8 cellular contexts compared by ENCODE assay signal in the genomic region with DNA sequence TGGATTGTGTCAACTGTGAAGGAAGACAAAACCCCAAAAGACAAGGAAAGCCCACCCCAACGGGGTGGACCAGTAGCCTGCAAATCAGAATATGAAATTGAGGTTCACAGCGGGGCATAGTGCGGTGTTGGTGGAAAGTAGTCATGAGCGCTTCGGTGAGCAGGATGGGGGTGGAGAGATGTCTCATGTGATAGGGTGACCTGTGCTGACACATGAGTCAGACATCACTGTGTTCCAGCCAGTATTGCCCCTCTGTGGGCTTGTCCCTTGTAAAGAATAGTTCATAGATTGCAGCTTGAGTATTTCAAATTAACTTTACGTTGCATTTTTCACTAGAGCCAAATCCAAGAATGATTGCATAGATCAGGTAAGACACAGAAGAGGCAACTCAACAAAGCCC. TPM values are rescaled to one million over a fixed set of nuclear protein-coding genes. Genes with fewer than 3 reads are reported as not detected.
"Had no signal": no experiment of that assay in that cellular context is flagged by ENCODE, and none has a peak within 500 bp of the region (broad histone marks: within the 10 kb centered on the region; RNA-seq: fewer than 3 reads in every experiment).

No MANE protein-coding gene starts in this region.

- FAIRE-seq: H1, H54 had no signal

- ATAC-seq: GM23338 had no signal

- H3K27me3 Mint-ChIP-seq: IgD-negative memory B cell had no signal

- H3K4me1 Mint-ChIP-seq: GM23338, IgD-negative memory B cell had no signal

- H3K4me2 ChIP-seq: GM23338 had no signal

- H3K4me3 ChIP-seq: GM23338 had no signal

- H2AFZ ChIP-seq: GM23338 had no signal

- H3K4me3 Mint-ChIP-seq: GM23338, H9, IgD-negative memory B cell had no signal

- DNase-seq: H9, HCEC 1CT, KG1 had no signal

- H3K27ac Mint-ChIP-seq: GM23338, H9, IgD-negative memory B cell had no signal

RNA-seq across cellular contexts. Expression of gene ZNF439, which starts 46.3 kb away (rescaled TPM):
- total RNA-seq: H1, HT-29 had no signal
